In genomic region chr6:139149383-139149782, GRCh38 we compare ENCODE assay signal across 10 cellular contexts. TPM values are rescaled to one million over a fixed set of nuclear protein-coding genes. Genes with fewer than 3 reads are reported as not detected.
DNase-seq lines count a peak whose midpoint lies in the region; ATAC-seq and TF ChIP-seq lines count a peak whose summit lies in the region.
"Had no signal": no experiment of that assay in that cellular context is flagged by ENCODE, and none has a peak within 500 bp of the region (broad histone marks: within the 10 kb centered on the region; RNA-seq: fewer than 3 reads in every experiment).

No MANE protein-coding gene starts in this region.

- no peak for TF ChIP-seq POLR2A in heart left ventricle (IDR thresholded peaks at IDR 0.05)

- H3K9me3 Mint-ChIP-seq in activated CD4-positive, alpha-beta T cell treated with anti-CD3 and anti-CD28 coated beads, Interleukin-2, amount 10 ng/mL, durations not matched to agents 7 days and 5 days, result peaks cover 2% of the 10 kb centered on the region
- no peaks in the 10 kb centered on the region for H3K9me3 Mint-ChIP-seq in activated T-helper 1 cell treated with anti-CD3 and anti-CD28 coated beads, Interleukin-12 subunit alpha, Interleukin-12 subunit beta, Interleukin-2, Interleukin-4 antibody, amounts not matched to agents 30 ng/mL and 10 ng/mL and 1 ng/mL, durations not matched to agents 14 hours and 24 hours and 36 hours
- no peaks in the 10 kb centered on the region for H3K9me3 Mint-ChIP-seq in stimulated activated effector memory CD8-positive, alpha-beta T cell treated with anti-CD3 and anti-CD28 coated beads, Interleukin-12 subunit alpha, Interleukin-12 subunit beta, amount 100 ng/mL, for 72 hours

- peak overlapping the region; percentile 78 for H3K27ac Mint-ChIP-seq in activated CD4-positive, alpha-beta T cell treated with anti-CD3 and anti-CD28 coated beads, Interleukin-2, amount 10 ng/mL, durations not matched to agents 7 days and 5 days
- H3K27ac Mint-ChIP-seq in activated T-helper 1 cell treated with anti-CD3 and anti-CD28 coated beads, Interleukin-12 subunit alpha, Interleukin-12 subunit beta, Interleukin-2, Interleukin-4 antibody, amounts not matched to agents 30 ng/mL and 10 ng/mL and 1 ng/mL, durations not matched to agents 14 hours and 24 hours and 36 hours, result peak overlapping the region; percentile 86
- H3K27ac Mint-ChIP-seq in stimulated activated effector memory CD8-positive, alpha-beta T cell treated with anti-CD3 and anti-CD28 coated beads, Interleukin-12 subunit alpha, Interleukin-12 subunit beta, amount 100 ng/mL, for 72 hours, result peak overlapping the region; percentile 94

- intact Hi-C loops in activated T-helper 1 cell treated with anti-CD3 and anti-CD28 coated beads, Interleukin-12 subunit alpha, Interleukin-12 subunit beta, Interleukin-2, Interleukin-4 antibody, amounts not matched to agents 30 ng/mL and 10 ng/mL and 1 ng/mL, durations not matched to agents 14 hours and 24 hours and 36 hours (cut with micrococcal nuclease), result loop anchor here (5.0 to 10.0 kb wide), 3 partner anchors 202 to 1475 kb away; no protein-coding TSS in a partner anchor
- intact Hi-C loops in heart left ventricle (cut with DNase I), result no loop called here

- POLR2A ChIA-PET in activated CD4-positive, alpha-beta T cell treated with anti-CD3 and anti-CD28 coated beads, Interleukin-2, amount 10 ng/mL, durations not matched to agents 7 days and 5 days (lab: Charles Lee), result interaction anchor here (0.8 kb wide), 1 partner anchor 12 kb away, joined by 4 read pairs; no protein-coding TSS in a partner anchor

- no peaks in the 10 kb centered on the region for H3K27me3 ChIP-seq in heart left ventricle

- H3K4me1 ChIP-seq in heart left ventricle, result peaks cover 16 to 98% (median 85%) of the 10 kb centered on the region in 12 donors

- H3K27me3 Mint-ChIP-seq in activated CD4-positive, alpha-beta T cell treated with anti-CD3 and anti-CD28 coated beads, Interleukin-2, amount 10 ng/mL, durations not matched to agents 7 days and 5 days, result no peaks in the 10 kb centered on the region
- no peaks in the 10 kb centered on the region for H3K27me3 Mint-ChIP-seq in activated T-helper 1 cell treated with anti-CD3 and anti-CD28 coated beads, Interleukin-12 subunit alpha, Interleukin-12 subunit beta, Interleukin-2, Interleukin-4 antibody, amounts not matched to agents 30 ng/mL and 10 ng/mL and 1 ng/mL, durations not matched to agents 14 hours and 24 hours and 36 hours (ENCODE audit: insufficient read depth)

- no peak overlapping the region for H3K4me3 Mint-ChIP-seq in activated CD4-positive, alpha-beta T cell treated with anti-CD3 and anti-CD28 coated beads, Interleukin-2, amount 10 ng/mL, durations not matched to agents 7 days and 5 days
- H3K4me3 Mint-ChIP-seq in activated T-helper 1 cell treated with anti-CD3 and anti-CD28 coated beads, Interleukin-12 subunit alpha, Interleukin-12 subunit beta, Interleukin-2, Interleukin-4 antibody, amounts not matched to agents 30 ng/mL and 10 ng/mL and 1 ng/mL, durations not matched to agents 14 hours and 24 hours and 36 hours, result no peak overlapping the region
- H3K4me3 Mint-ChIP-seq in stimulated activated effector memory CD8-positive, alpha-beta T cell treated with anti-CD3 and anti-CD28 coated beads, Interleukin-12 subunit alpha, Interleukin-12 subunit beta, amount 100 ng/mL, for 72 hours, result peak overlapping the region; percentile 65

- peaks cover 89% of the 10 kb centered on the region for H3K4me1 Mint-ChIP-seq in activated CD4-positive, alpha-beta T cell treated with anti-CD3 and anti-CD28 coated beads, Interleukin-2, amount 10 ng/mL, durations not matched to agents 7 days and 5 days
- peaks cover 87% of the 10 kb centered on the region for H3K4me1 Mint-ChIP-seq in activated T-helper 1 cell treated with anti-CD3 and anti-CD28 coated beads, Interleukin-12 subunit alpha, Interleukin-12 subunit beta, Interleukin-2, Interleukin-4 antibody, amounts not matched to agents 30 ng/mL and 10 ng/mL and 1 ng/mL, durations not matched to agents 14 hours and 24 hours and 36 hours (ENCODE audit: low read depth)
- H3K4me1 Mint-ChIP-seq in stimulated activated effector memory CD8-positive, alpha-beta T cell treated with anti-CD3 and anti-CD28 coated beads, Interleukin-12 subunit alpha, Interleukin-12 subunit beta, amount 100 ng/mL, for 72 hours, result peaks cover 91% of the 10 kb centered on the region

- peak overlapping the region in 1 of 12 donors; percentile 1 for H3K27ac ChIP-seq in heart left ventricle

- no peak for DNase-seq in activated CD4-positive, alpha-beta T cell treated with anti-CD3 and anti-CD28 coated beads, Interleukin-2, amount 10 ng/mL, durations not matched to agents 7 days and 5 days
- DNase-seq in activated CD4-positive, alpha-beta T cell treated with anti-CD3 and anti-CD28 coated beads, Interleukin-2, amount 50 U/mL, for 48 hours, result no peak
- DNase-seq in activated T-helper 1 cell treated with anti-CD3 and anti-CD28 coated beads, Interleukin-12 subunit alpha, Interleukin-12 subunit beta, Interleukin-2, Interleukin-4 antibody, amounts not matched to agents 30 ng/mL and 10 ng/mL and 1 ng/mL, durations not matched to agents 14 hours and 24 hours and 36 hours (ENCODE audit: low spot score), result no peak
- DNase-seq in heart left ventricle, result peak in 3 of 5 donors; percentile 45 to 64 (median 61)
- DNase-seq in stimulated activated effector memory CD8-positive, alpha-beta T cell treated with anti-CD3 and anti-CD28 coated beads, Interleukin-12 subunit alpha, Interleukin-12 subunit beta, amount 100 ng/mL, for 72 hours (ENCODE audit: low spot score in 2 of 2), result peak in 1 of 2 donors; percentile 45
- DNase-seq in NCI-H774 (lab: John Stamatoyannopoulos, UW), result no peak
- DNase-seq in NCI-H2029 treated with DMSO at 0.1 percent for 48 hours (lab: John Stamatoyannopoulos, UW), result no peak
- DNase-seq in dermis blood vessel endothelial cell, result no peak
- DNase-seq: NCI-H1436 had no signal

- CTCF ChIA-PET in activated CD4-positive, alpha-beta T cell treated with anti-CD3 and anti-CD28 coated beads, Interleukin-2, amount 10 ng/mL, durations not matched to agents 7 days and 5 days (lab: Charles Lee), result interaction anchor here (0.6 to 5.0 kb wide), 5 partner anchors 12 to 120 kb away, joined by 3 to 16 read pairs (median 3); no protein-coding TSS in a partner anchor

- no peaks in the 10 kb centered on the region for H3K36me3 ChIP-seq in heart left ventricle

- H3K9me3 ChIP-seq in heart left ventricle, result no peaks in the 10 kb centered on the region

- no peak for TF ChIP-seq CTCF in heart left ventricle (IDR thresholded peaks at IDR 0.05)

- peaks cover 24% of the 10 kb centered on the region for H3K36me3 Mint-ChIP-seq in activated CD4-positive, alpha-beta T cell treated with anti-CD3 and anti-CD28 coated beads, Interleukin-2, amount 10 ng/mL, durations not matched to agents 7 days and 5 days (ENCODE audit: low read depth)
- H3K36me3 Mint-ChIP-seq in activated T-helper 1 cell treated with anti-CD3 and anti-CD28 coated beads, Interleukin-12 subunit alpha, Interleukin-12 subunit beta, Interleukin-2, Interleukin-4 antibody, amounts not matched to agents 30 ng/mL and 10 ng/mL and 1 ng/mL, durations not matched to agents 14 hours and 24 hours and 36 hours (ENCODE audit: low read depth), result peaks cover 17% of the 10 kb centered on the region
- H3K36me3 Mint-ChIP-seq in stimulated activated effector memory CD8-positive, alpha-beta T cell treated with anti-CD3 and anti-CD28 coated beads, Interleukin-12 subunit alpha, Interleukin-12 subunit beta, amount 100 ng/mL, for 72 hours, result peaks cover 28% of the 10 kb centered on the region

- peak in 3 of 4 donors; percentile 29 to 71 (median 56) for ATAC-seq in heart left ventricle
- no peak for ATAC-seq in stimulated activated effector memory CD8-positive, alpha-beta T cell treated with anti-CD3 and anti-CD28 coated beads, Interleukin-12 subunit alpha, Interleukin-12 subunit beta, amount 100 ng/mL, for 72 hours

- WGBS in heart left ventricle, 4 donors, result 27 to 32% (median 27%) methylated on average over 5 of the region's 5 CpGs

- no peak overlapping the region for H3K4me3 ChIP-seq in heart left ventricle
- H3K4me3 ChIP-seq: smooth muscle cell had no signal

RNA-seq across cellular contexts. Expression of gene HECA, which starts 14.5 kb away (rescaled TPM):
- total RNA-seq in activated CD4-positive, alpha-beta T cell treated with anti-CD3 and anti-CD28 coated beads, Interleukin-2, amount 10 ng/mL, durations not matched to agents 7 days and 5 days, result 10 to 100 TPM; 59.2 to 60.1 TPM
- total RNA-seq in activated T-helper 1 cell treated with anti-CD3 and anti-CD28 coated beads, Interleukin-12 subunit alpha, Interleukin-12 subunit beta, Interleukin-2, Interleukin-4 antibody, amounts not matched to agents 30 ng/mL and 10 ng/mL and 1 ng/mL, durations not matched to agents 14 hours and 24 hours and 36 hours, result 49.1 and 49.9 TPM in 2 replicates
- total RNA-seq in heart left ventricle, result 10 to 100 TPM; 38.2 to 67.0 (median 48.3) TPM
- polyA plus RNA-seq in heart left ventricle, result 10 to 100 TPM; 16.5 to 22.2 TPM
- 37.8 and 44.6 TPM in 2 replicates for total RNA-seq in dermis blood vessel endothelial cell

Comparison
In these comparisons a context has a peak if more than half of its experiments do, and no peak if none do; other contexts are left out.
1. DNase-seq: peak in heart left ventricle (3 of 5); none in activated CD4-positive, alpha-beta T cell treated with anti-CD3 and anti-CD28 coated beads, Interleukin-2, amount 10 ng/mL, durations not matched to agents 7 days and 5 days (single experiment), activated CD4-positive, alpha-beta T cell treated with anti-CD3 and anti-CD28 coated beads, Interleukin-2, amount 50 U/mL, for 48 hours (0 of 2), activated T-helper 1 cell treated with anti-CD3 and anti-CD28 coated beads, Interleukin-12 subunit alpha, Interleukin-12 subunit beta, Interleukin-2, Interleukin-4 antibody, amounts not matched to agents 30 ng/mL and 10 ng/mL and 1 ng/mL, durations not matched to agents 14 hours and 24 hours and 36 hours (single experiment), NCI-H774 (single experiment), NCI-H2029 treated with DMSO at 0.1 percent for 48 hours (single experiment) and dermis blood vessel endothelial cell (single experiment).
2. Peak in every context shown above with its lines, with median percentiles within 50 percentile points of each other: H3K27ac Mint-ChIP-seq.